ENCODE assay signal across 1 cellular context in the genomic region with DNA sequence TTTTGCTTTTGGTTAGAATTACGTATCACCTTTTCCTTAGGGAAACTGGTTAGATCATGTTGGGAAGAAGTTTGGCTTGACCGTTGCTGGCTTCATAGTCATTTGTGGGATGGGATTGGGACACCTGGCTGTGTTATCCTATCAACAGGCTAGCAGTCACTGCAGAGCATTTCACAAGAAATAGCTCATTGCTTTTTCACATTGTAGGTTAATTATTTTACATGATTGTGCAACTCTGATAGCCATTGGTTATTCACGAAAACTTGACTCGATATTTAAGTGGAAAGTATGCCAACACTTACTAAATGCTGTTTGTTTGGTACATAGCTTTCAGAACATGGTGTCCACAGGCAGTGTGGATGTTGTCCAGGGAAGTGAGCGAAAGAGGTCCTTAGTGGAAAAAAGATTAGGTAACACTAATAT.
TF ChIP-seq lines count a peak whose summit lies in the region.

No MANE protein-coding gene starts in this region.

TF ChIP-seq in liver, 16 proteins besides CTCF, POLR2A, EP300 and RAD21 (continued from another document):
- peak; percentile 89 for TF ChIP-seq REST (IDR thresholded peaks at IDR 0.05)
- TF ChIP-seq, protein P1, sequence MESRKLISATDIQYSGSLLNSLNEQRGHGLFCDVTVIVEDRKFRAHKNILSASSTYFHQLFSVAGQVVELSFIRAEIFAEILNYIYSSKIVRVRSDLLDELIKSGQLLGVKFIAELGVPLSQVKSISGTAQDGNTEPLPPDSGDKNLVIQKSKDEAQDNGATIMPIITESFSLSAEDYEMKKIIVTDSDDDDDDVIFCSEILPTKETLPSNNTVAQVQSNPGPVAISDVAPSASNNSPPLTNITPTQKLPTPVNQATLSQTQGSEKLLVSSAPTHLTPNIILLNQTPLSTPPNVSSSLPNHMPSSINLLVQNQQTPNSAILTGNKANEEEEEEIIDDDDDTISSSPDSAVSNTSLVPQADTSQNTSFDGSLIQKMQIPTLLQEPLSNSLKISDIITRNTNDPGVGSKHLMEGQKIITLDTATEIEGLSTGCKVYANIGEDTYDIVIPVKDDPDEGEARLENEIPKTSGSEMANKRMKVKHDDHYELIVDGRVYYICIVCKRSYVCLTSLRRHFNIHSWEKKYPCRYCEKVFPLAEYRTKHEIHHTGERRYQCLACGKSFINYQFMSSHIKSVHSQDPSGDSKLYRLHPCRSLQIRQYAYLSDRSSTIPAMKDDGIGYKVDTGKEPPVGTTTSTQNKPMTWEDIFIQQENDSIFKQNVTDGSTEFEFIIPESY (IDR thresholded peaks at IDR 0.05): peak; percentile 95
- peak; percentile 41 for TF ChIP-seq HNF4G (IDR thresholded peaks at IDR 0.05)
- TF ChIP-seq EGR1 (IDR thresholded peaks at IDR 0.05; ENCODE audit: low read depth in 2 of 2): peak; percentile 65 to 91
- peak; percentile 92 for TF ChIP-seq TAF1 (conservative IDR thresholded peaks at IDR 0.05)
- peak; percentile 98 for TF ChIP-seq YY1 (IDR thresholded peaks at IDR 0.05)
- TF ChIP-seq ATF3 (IDR thresholded peaks at IDR 0.05): peak; percentile 81
- TF ChIP-seq GABPA (IDR thresholded peaks at IDR 0.05 in 1 of 2, conservative IDR thresholded peaks at IDR 0.05 in 1 of 2): peak in 1 of 2 donors; percentile 52
- TF ChIP-seq, protein P2, sequence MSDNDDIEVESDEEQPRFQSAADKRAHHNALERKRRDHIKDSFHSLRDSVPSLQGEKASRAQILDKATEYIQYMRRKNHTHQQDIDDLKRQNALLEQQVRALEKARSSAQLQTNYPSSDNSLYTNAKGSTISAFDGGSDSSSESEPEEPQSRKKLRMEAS (IDR thresholded peaks at IDR 0.05): peak; percentile 96
- TF ChIP-seq SP1 (IDR thresholded peaks at IDR 0.05): peak; percentile 98
- no peak for TF ChIP-seq NR2F2 (IDR thresholded peaks at IDR 0.05)
- peak; percentile 84 to 92 for TF ChIP-seq JUND (IDR thresholded peaks at IDR 0.05)
- TF ChIP-seq RXRA (IDR thresholded peaks at IDR 0.05): peak; percentile 85 to 93
- peak; percentile 94 for TF ChIP-seq FOXA2 (IDR thresholded peaks at IDR 0.05)
